Comparison of ENCODE assay signal across 32 cellular contexts in genomic region chr2:114218368-114218767, GRCh38.
"Had no signal": no experiment of that assay in that cellular context is flagged by ENCODE, and none has a peak within 500 bp of the region (broad histone marks: within the 10 kb centered on the region; RNA-seq: fewer than 3 reads in every experiment).

No MANE protein-coding gene starts in this region.

- H3K4me3 ChIP-seq: ascending aorta, cardiac muscle cell had no signal

- H3K4me3 Mint-ChIP-seq: activated CD4-positive, alpha-beta T cell treated with anti-CD3 and anti-CD28 coated beads for 36 hours; activated CD4-positive, alpha-beta T cell treated with anti-CD3 and anti-CD28 coated beads, Interleukin-2, amount 10 ng/mL, durations not matched to agents 7 days and 5 days; activated CD8-positive, alpha-beta T cell treated with anti-CD3 and anti-CD28 coated beads, Interleukin-2, amount 10 ng/mL, durations not matched to agents 7 days and 5 days; activated naive CD4-positive, alpha-beta T cell treated with anti-CD3 and anti-CD28 coated beads, Interleukin-2, amount 50 U/mL, for 24 hours; activated naive CD8-positive, alpha-beta T cell treated with anti-CD3 and anti-CD28 coated beads, Interleukin-2, amount 10 ng/mL, durations not matched to agents 7 days and 5 days; activated T-cell treated with anti-CD3 and anti-CD28 coated beads, Interleukin-2, amount 50 U/mL, for 24 hours; central memory CD8-positive, alpha-beta T cell had no signal

- H3K27me3 Mint-ChIP-seq: activated CD4-positive, alpha-beta T cell treated with anti-CD3 and anti-CD28 coated beads, Interleukin-2, amount 10 ng/mL, durations not matched to agents 7 days and 5 days had no signal

- ATAC-seq: activated CD4-positive, alpha-beta T cell treated with anti-CD3 and anti-CD28 coated beads for 36 hours; activated CD4-positive, CD25-positive, alpha-beta regulatory T cell treated with anti-CD3 and anti-CD28 coated beads, Interleukin-2, amount 50 U/mL, for 24 hours; activated CD8-positive, alpha-beta T cell treated with anti-CD3 and anti-CD28 coated beads, Interleukin-2, amount 10 ng/mL, durations not matched to agents 7 days and 5 days; Panc1 had no signal

- H3K36me3 ChIP-seq: ascending aorta, cardiac muscle cell had no signal

- H3K4me2 ChIP-seq: KMS-11 had no signal

- H3K4me1 ChIP-seq: ascending aorta had no signal

- DNase-seq: activated CD4-positive, alpha-beta T cell treated with anti-CD3 and anti-CD28 coated beads for 36 hours; activated CD4-positive, alpha-beta T cell treated with anti-CD3 and anti-CD28 coated beads, Interleukin-2, amount 10 ng/mL, durations not matched to agents 7 days and 5 days; activated CD4-positive, alpha-beta T cell treated with anti-CD3 and anti-CD28 coated beads, Interleukin-2, amount 50 U/mL, for 48 hours; activated CD8-positive, alpha-beta T cell treated with anti-CD3 and anti-CD28 coated beads, Interleukin-2, amount 10 ng/mL, durations not matched to agents 7 days and 5 days; activated gamma-delta T cell; activated naive CD4-positive, alpha-beta T cell treated with Interleukin-2 at 50 U/mL for 16 hours; activated naive CD8-positive, alpha-beta T cell treated with anti-CD3 and anti-CD28 coated beads, Interleukin-2, amount 10 ng/mL, durations not matched to agents 7 days and 5 days; activated T-cell treated with anti-CD3 and anti-CD28 coated beads, Interleukin-2, amount 50 U/mL, for 24 hours; amygdala; MM.1S; MV-4-11; NCI-H1092 treated with DMSO at 0.1 percent for 48 hours; NCI-H1417; NCI-H146; NCI-H187 treated with DMSO at 0.1 percent for 48 hours; NCI-H2081; NCI-H226; NCI-H446 treated with DMSO at 0.1 percent for 48 hours; NCI-H524; NCI-H69; NCI-H82; SHP77 treated with DMSO at 0.1 percent for 48 hours; SW 1271; T1000 had no signal

- H3K27me3 ChIP-seq: ascending aorta, cardiac muscle cell had no signal

- H3K9ac ChIP-seq: KMS-11 had no signal

- H3K27ac ChIP-seq: ascending aorta, cardiac muscle cell, KMS-11 had no signal

- H3K27ac Mint-ChIP-seq: activated CD4-positive, alpha-beta T cell treated with anti-CD3 and anti-CD28 coated beads for 36 hours; activated CD4-positive, alpha-beta T cell treated with anti-CD3 and anti-CD28 coated beads, Interleukin-2, amount 10 ng/mL, durations not matched to agents 7 days and 5 days; activated CD8-positive, alpha-beta T cell treated with anti-CD3 and anti-CD28 coated beads, Interleukin-2, amount 10 ng/mL, durations not matched to agents 7 days and 5 days; activated naive CD4-positive, alpha-beta T cell treated with anti-CD3 and anti-CD28 coated beads, Interleukin-2, amount 50 U/mL, for 24 hours; activated naive CD8-positive, alpha-beta T cell treated with anti-CD3 and anti-CD28 coated beads, Interleukin-2, amount 10 ng/mL, durations not matched to agents 7 days and 5 days; activated T-cell treated with anti-CD3 and anti-CD28 coated beads, Interleukin-2, amount 50 U/mL, for 24 hours; activated T-helper 2 cell treated with anti-CD3 and anti-CD28 coated beads, Interferon-gamma antibody, Interleukin-2, Interleukin-4, amounts not matched to agents 10 μg/mL and 5 μg/mL and 100 μg/mL, durations not matched to agents 14 hours and 24 hours and 36 hours had no signal

- H3K36me3 Mint-ChIP-seq: activated naive CD4-positive, alpha-beta T cell treated with anti-CD3 and anti-CD28 coated beads, Interleukin-2, amount 50 U/mL, for 24 hours; activated naive CD8-positive, alpha-beta T cell treated with anti-CD3 and anti-CD28 coated beads, Interleukin-2, amount 10 ng/mL, durations not matched to agents 7 days and 5 days had no signal

- H3K4me1 Mint-ChIP-seq: activated CD4-positive, alpha-beta T cell treated with anti-CD3 and anti-CD28 coated beads for 36 hours; activated CD4-positive, alpha-beta T cell treated with anti-CD3 and anti-CD28 coated beads, Interleukin-2, amount 10 ng/mL, durations not matched to agents 7 days and 5 days; activated naive CD4-positive, alpha-beta T cell treated with anti-CD3 and anti-CD28 coated beads, Interleukin-2, amount 50 U/mL, for 24 hours; activated naive CD8-positive, alpha-beta T cell treated with anti-CD3 and anti-CD28 coated beads, Interleukin-2, amount 10 ng/mL, durations not matched to agents 7 days and 5 days; central memory CD8-positive, alpha-beta T cell had no signal

- H3K9me3 ChIP-seq: ascending aorta had no signal

- H3K9me3 Mint-ChIP-seq: activated CD4-positive, alpha-beta T cell treated with anti-CD3 and anti-CD28 coated beads, Interleukin-2, amount 10 ng/mL, durations not matched to agents 7 days and 5 days; activated naive CD4-positive, alpha-beta T cell treated with anti-CD3 and anti-CD28 coated beads, Interleukin-2, amount 50 U/mL, for 24 hours; activated naive CD8-positive, alpha-beta T cell treated with anti-CD3 and anti-CD28 coated beads, Interleukin-2, amount 10 ng/mL, durations not matched to agents 7 days and 5 days; activated T-cell treated with anti-CD3 and anti-CD28 coated beads, Interleukin-2, amount 50 U/mL, for 24 hours; activated T-helper 2 cell treated with anti-CD3 and anti-CD28 coated beads, Interferon-gamma antibody, Interleukin-2, Interleukin-4, amounts not matched to agents 10 μg/mL and 5 μg/mL and 100 μg/mL, durations not matched to agents 14 hours and 24 hours and 36 hours; central memory CD8-positive, alpha-beta T cell had no signal
